Comparison of ENCODE assay signal across 14 cellular contexts in the genomic region with DNA sequence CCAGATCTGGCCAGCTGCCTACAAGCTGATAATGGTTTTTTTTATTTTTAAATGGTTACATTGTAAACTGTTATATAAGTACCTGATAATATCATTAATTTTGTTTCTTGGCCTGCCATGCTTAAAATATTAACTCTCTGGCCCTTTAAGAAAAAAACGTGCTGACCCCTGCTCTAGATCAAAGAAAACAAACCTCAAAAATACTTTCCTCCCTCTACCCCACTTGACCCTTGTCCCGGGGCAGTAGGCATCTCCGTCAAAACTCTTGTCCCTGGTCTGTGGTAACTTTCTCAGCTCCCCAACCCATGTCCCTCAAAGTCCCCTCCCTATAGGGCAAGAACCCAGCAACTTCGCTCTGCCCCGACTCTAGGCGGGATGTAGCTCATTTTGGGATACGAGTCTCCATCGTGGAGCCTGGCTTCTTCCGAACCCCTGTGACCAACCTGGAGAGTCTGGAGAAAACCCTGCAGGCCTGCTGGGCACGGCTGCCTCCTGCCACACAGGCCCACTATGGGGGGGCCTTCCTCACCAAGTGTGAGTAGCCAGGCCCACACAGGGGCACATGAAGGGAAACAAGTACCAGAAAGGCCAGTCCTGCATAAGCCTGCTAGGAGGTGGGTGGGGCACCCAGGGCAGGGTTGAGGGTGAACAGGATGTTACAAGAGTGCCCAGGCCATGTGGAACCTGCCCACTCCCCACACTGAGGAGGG. TPM values are rescaled to one million over a fixed set of nuclear protein-coding genes. Genes with fewer than 3 reads are reported as not detected.
DNase-seq lines count a peak whose midpoint lies in the region; ATAC-seq and TF ChIP-seq lines count a peak whose summit lies in the region.
"Had no signal": no experiment of that assay in that cellular context is flagged by ENCODE, and none has a peak within 500 bp of the region (broad histone marks: within the 10 kb centered on the region; RNA-seq: fewer than 3 reads in every experiment).

No MANE protein-coding gene starts in this region.

- no peak for TF ChIP-seq CTCF in upper lobe of right lung (IDR thresholded peaks at IDR 0.05)

- no peak for ATAC-seq in stimulated activated effector memory CD8-positive, alpha-beta T cell treated with anti-CD3 and anti-CD28 coated beads, Interleukin-12 subunit alpha, Interleukin-12 subunit beta, amount 100 ng/mL, for 72 hours
- no peak for ATAC-seq in upper lobe of right lung

- intact Hi-C loops in upper lobe of right lung (cut with DNase I) = no loop called here

- no peak overlapping the region for H3K4me3 Mint-ChIP-seq in immature natural killer cell
- H3K4me3 Mint-ChIP-seq in stimulated activated effector memory CD8-positive, alpha-beta T cell treated with anti-CD3 and anti-CD28 coated beads, Interleukin-12 subunit alpha, Interleukin-12 subunit beta, amount 100 ng/mL, for 72 hours = no peak overlapping the region
- H3K4me3 Mint-ChIP-seq: activated T-cell treated with anti-CD3 and anti-CD28 coated beads, Interleukin-2, amount 50 U/mL, for 4 hours; CD4-positive, alpha-beta memory T cell had no signal

- H3K4me3 ChIP-seq in adipocyte (ENCODE audit: low read length) = peak overlapping the region; percentile 43
- H3K4me3 ChIP-seq in Karpas-422 (ENCODE audit: low read length) = no peak overlapping the region
- no peak overlapping the region for H3K4me3 ChIP-seq in upper lobe of right lung

- TF ChIP-seq POLR2A in GM19193 (IDR thresholded peaks at IDR 0.05; ENCODE audit: extremely low read depth, insufficient read depth, insufficient read length) = peak; percentile 7

- H3K9me3 ChIP-seq in adipocyte (ENCODE audit: control insufficient read depth, low read length) = no peaks in the 10 kb centered on the region
- H3K9me3 ChIP-seq in Karpas-422 (ENCODE audit: low read length) = no peaks in the 10 kb centered on the region
- no peaks in the 10 kb centered on the region for H3K9me3 ChIP-seq in upper lobe of right lung

- H3K27me3 ChIP-seq in adipocyte (replicated peaks; ENCODE audit: control insufficient read depth, insufficient read depth, low read length) = no peaks in the 10 kb centered on the region
- H3K27me3 ChIP-seq in Karpas-422 (ENCODE audit: low read length) = no peaks in the 10 kb centered on the region
- H3K27me3 ChIP-seq in upper lobe of right lung = no peaks in the 10 kb centered on the region

- no peak overlapping the region for H2AFZ ChIP-seq in Karpas-422 (ENCODE audit: low read length)

- H3K4me1 ChIP-seq in adipocyte (ENCODE audit: control insufficient read depth, insufficient read depth, low read length) (peaks cover 68% of the 10 kb centered on the region), Karpas-422 (ENCODE audit: low read length) (peaks cover 32% of the 10 kb centered on the region), upper lobe of right lung (peaks cover 55% of the 10 kb centered on the region)

- no peaks in the 10 kb centered on the region for H4K20me1 ChIP-seq in Karpas-422 (ENCODE audit: insufficient read depth, low read depth, low read length)

- peaks cover 0 to 3% (median 3%) of the 10 kb centered on the region in 3 donors for H3K27me3 Mint-ChIP-seq in immature natural killer cell (ENCODE audit: low read depth in 3 of 3)
- H3K27me3 Mint-ChIP-seq: CD4-positive, alpha-beta memory T cell had no signal

- H3K9me3 Mint-ChIP-seq in immature natural killer cell = no peaks in the 10 kb centered on the region
- H3K9me3 Mint-ChIP-seq in stimulated activated effector memory CD8-positive, alpha-beta T cell treated with anti-CD3 and anti-CD28 coated beads, Interleukin-12 subunit alpha, Interleukin-12 subunit beta, amount 100 ng/mL, for 72 hours = no peaks in the 10 kb centered on the region
- H3K9me3 Mint-ChIP-seq: activated T-cell treated with anti-CD3 and anti-CD28 coated beads, Interleukin-2, amount 50 U/mL, for 4 hours; CD4-positive, alpha-beta memory T cell had no signal

- no peak overlapping the region for H3K4me2 ChIP-seq in Karpas-422 (ENCODE audit: low read depth, low read length, poor library complexity, severe bottlenecking)

- H3K9ac ChIP-seq in adipocyte (ENCODE audit: low read length) (peak overlapping the region; percentile 99), Karpas-422 (ENCODE audit: low read length) (no peak overlapping the region)

- H3K79me2 ChIP-seq in Karpas-422 (ENCODE audit: low read length) = peaks cover 17% of the 10 kb centered on the region

- DNase-seq in adipocyte (ENCODE audit: low read depth) (no peak), immature natural killer cell (no peak), NCI-H1105 (lab: John Stamatoyannopoulos, UW) (no peak), HuH-7 (ENCODE audit: low spot score) (no peak), Karpas-422 (no peak), upper lobe of right lung (no peak)
- no peak for DNase-seq in stimulated activated effector memory CD8-positive, alpha-beta T cell treated with anti-CD3 and anti-CD28 coated beads, Interleukin-12 subunit alpha, Interleukin-12 subunit beta, amount 100 ng/mL, for 72 hours (ENCODE audit: low spot score in 2 of 2)
- DNase-seq: activated CD4-positive, CD25-positive, alpha-beta regulatory T cell treated with anti-CD3 and anti-CD28 coated beads, Interleukin-2, amount 50 U/mL, for 72 hours; amniotic stem cell; KG1; NCI-H2029 had no signal

- peaks cover 0 to 18% (median 4%) of the 10 kb centered on the region in 3 donors for H3K36me3 Mint-ChIP-seq in immature natural killer cell
- H3K36me3 Mint-ChIP-seq in stimulated activated effector memory CD8-positive, alpha-beta T cell treated with anti-CD3 and anti-CD28 coated beads, Interleukin-12 subunit alpha, Interleukin-12 subunit beta, amount 100 ng/mL, for 72 hours = peaks cover 51% of the 10 kb centered on the region

- no peak overlapping the region for H3K27ac ChIP-seq in Karpas-422 (ENCODE audit: low read length)
- H3K27ac ChIP-seq in upper lobe of right lung = no peak overlapping the region

- H3K9me2 ChIP-seq in Karpas-422 (replicated peaks; ENCODE audit: insufficient read depth, low read length) = no peaks in the 10 kb centered on the region

- H3K4me1 Mint-ChIP-seq in immature natural killer cell = peaks cover 47 to 58% of the 10 kb centered on the region in 2 donors
- peaks cover 38% of the 10 kb centered on the region for H3K4me1 Mint-ChIP-seq in stimulated activated effector memory CD8-positive, alpha-beta T cell treated with anti-CD3 and anti-CD28 coated beads, Interleukin-12 subunit alpha, Interleukin-12 subunit beta, amount 100 ng/mL, for 72 hours

- H3K36me3 ChIP-seq in adipocyte (ENCODE audit: control insufficient read depth, insufficient read depth, low read length, severe bottlenecking) = peaks cover 35% of the 10 kb centered on the region
- no peaks in the 10 kb centered on the region for H3K36me3 ChIP-seq in Karpas-422 (ENCODE audit: insufficient read depth, low read length)
- H3K36me3 ChIP-seq in upper lobe of right lung = peaks cover 56% of the 10 kb centered on the region

- peak overlapping the region in 4 of 6 donors; percentile 6 to 80 (median 44) for H3K27ac Mint-ChIP-seq in immature natural killer cell
- H3K27ac Mint-ChIP-seq in stimulated activated effector memory CD8-positive, alpha-beta T cell treated with anti-CD3 and anti-CD28 coated beads, Interleukin-12 subunit alpha, Interleukin-12 subunit beta, amount 100 ng/mL, for 72 hours = peak overlapping the region; percentile 64

RNA-seq across cellular contexts. Expression of a gene that starts 3.5 kb away (rescaled TPM):
- polyA plus RNA-seq in immature natural killer cell = 1 to 10 TPM in 1 of 3 donors, not detected in 2; 2.8 TPM
- total RNA-seq in Karpas-422 (2014; rRNA removed; shearing (Covaris generic); ENCODE audit: low replicate concordance) = 12.4 and 12.8 TPM in 2 replicates
- total RNA-seq in upper lobe of right lung = 6.0 TPM

RNA-seq across cellular contexts. Expression of a gene that starts 5.1 kb away (rescaled TPM):
- 1,000 to 10,000 TPM; 1,258 to 1,754 (median 1,754) TPM for polyA plus RNA-seq in immature natural killer cell
- 150 and 266 TPM in 2 replicates for total RNA-seq in Karpas-422 (2014; rRNA removed; shearing (Covaris generic); ENCODE audit: low replicate concordance)
- 1,158 TPM for total RNA-seq in upper lobe of right lung

RNA-seq across cellular contexts. Expression of a gene that starts 7.8 kb away (rescaled TPM):
- polyA plus RNA-seq in immature natural killer cell = 100 to 1,000 TPM; 108 to 198 (median 127) TPM
- total RNA-seq in Karpas-422 (2014; rRNA removed; shearing (Covaris generic); ENCODE audit: low replicate concordance) = 83.4 and 191 TPM in 2 replicates
- total RNA-seq in upper lobe of right lung = 129 TPM

RNA-seq across cellular contexts. Expression of a gene that starts 16.0 kb away (rescaled TPM):
- under 1 TPM in 1 of 3 donors, not detected in 2; 0.31 TPM for polyA plus RNA-seq in immature natural killer cell
- 0.78 and 2.6 TPM in 2 replicates for total RNA-seq in Karpas-422 (2014; rRNA removed; shearing (Covaris generic); ENCODE audit: low replicate concordance)
- 14.7 TPM for total RNA-seq in upper lobe of right lung
- polyA plus RNA-seq: CD4-positive, alpha-beta memory T cell had no signal

RNA-seq across cellular contexts. Expression of a gene that starts 19.3 kb away (rescaled TPM):
- polyA plus RNA-seq in immature natural killer cell = 1 to 10 TPM in 1 of 3 donors, under 1 TPM in 2; 0.16 to 1.7 (median 0.64) TPM
- total RNA-seq in Karpas-422 (2014; rRNA removed; shearing (Covaris generic); ENCODE audit: low replicate concordance) = 2.9 and 7.8 TPM in 2 replicates
- 5.8 TPM for total RNA-seq in upper lobe of right lung
